8 cellular contexts compared by ENCODE assay signal in genomic region chr6:35919827-35920751, GRCh38. TPM values are rescaled to one million over a fixed set of nuclear protein-coding genes. Genes with fewer than 3 reads are reported as not detected.
DNase-seq lines count a peak whose midpoint lies in the region; ATAC-seq, FAIRE-seq and TF ChIP-seq lines count a peak whose summit lies in the region.

No MANE protein-coding gene starts in this region.

- no peak for DNase-seq in AG04449 (ENCODE audit: low read depth, low spot score)
- DNase-seq in GM18507 (ENCODE audit: extremely low spot score, insufficient read length, low read depth) = no peak
- DNase-seq in RKO (ENCODE audit: low spot score) = peak; percentile 83
- DNase-seq in activated naive CD4-positive, alpha-beta T cell treated with anti-CD3 and anti-CD28 coated beads, Interleukin-2, amount 10 ng/mL, durations not matched to agents 7 days and 5 days = peak; percentile 55
- DNase-seq in head of caudate nucleus = peak in 30 of 42 donors; percentile 4 to 56 (median 25)
- DNase-seq in prostate gland (ENCODE audit: low spot score) = peak; percentile 42
- peak; percentile 66 for DNase-seq in upper lobe of right lung

- TF ChIP-seq CTCF in AG04449 (IDR thresholded peaks at IDR 0.05; ENCODE audit: insufficient read depth, low read length, missing control alignments) (no peak), prostate gland (IDR thresholded peaks at IDR 0.05) (no peak), upper lobe of right lung (IDR thresholded peaks at IDR 0.05) (no peak)

- intact Hi-C loops in head of caudate nucleus (cut with DNase I) = no loop called here
- intact Hi-C loops in prostate gland (cut with DNase I) = no loop called here
- intact Hi-C loops in upper lobe of right lung (cut with DNase I) = no loop called here

- FAIRE-seq in GM18507 (lab: Jason Lieb, UNC) = peak; percentile 78

- H3K27me3 ChIP-seq in prostate gland (replicated peaks; ENCODE audit: insufficient read depth) = no peaks in the 10 kb centered on the region
- H3K27me3 ChIP-seq in upper lobe of right lung = no peaks in the 10 kb centered on the region

- no peaks in the 10 kb centered on the region for H3K27me3 Mint-ChIP-seq in activated naive CD4-positive, alpha-beta T cell treated with anti-CD3 and anti-CD28 coated beads, Interleukin-2, amount 10 ng/mL, durations not matched to agents 7 days and 5 days

- H3K36me3 Mint-ChIP-seq in activated naive CD4-positive, alpha-beta T cell treated with anti-CD3 and anti-CD28 coated beads, Interleukin-2, amount 10 ng/mL, durations not matched to agents 7 days and 5 days = peaks cover 23% of the 10 kb centered on the region

- POLR2A ChIA-PET in AG04449 (lab: Yijun Ruan, JAX) = interaction anchor here (1.1 kb wide), 1 partner anchor 107 kb away, joined by 3 read pairs; the partner anchor contains the start of gene MAPK14

- H3K27ac ChIP-seq in prostate gland (peak overlapping the region; percentile 62 to 75), upper lobe of right lung (peak overlapping the region; percentile 73)

- H3K36me3 ChIP-seq in prostate gland (no peaks in the 10 kb centered on the region), upper lobe of right lung (no peaks in the 10 kb centered on the region)

- ATAC-seq in HG03095 (IDR thresholded peaks at IDR 0.05; ENCODE audit: unreplicated experiment) = peak; percentile 24
- peak; percentile 67 for ATAC-seq in upper lobe of right lung

- CTCF ChIA-PET in AG04449 (lab: Yijun Ruan, JAX) = interaction anchor here (1.7 kb wide), 1 partner anchor 175 kb away, joined by 7 read pairs; no protein-coding TSS in a partner anchor
- CTCF ChIA-PET in activated naive CD4-positive, alpha-beta T cell treated with anti-CD3 and anti-CD28 coated beads, Interleukin-2, amount 10 ng/mL, durations not matched to agents 7 days and 5 days (lab: Charles Lee) = no interaction called here

- H3K4me3 ChIP-seq in AG04449 (ENCODE audit: low read depth, low read length) = peak overlapping the region; percentile 76
- H3K4me3 ChIP-seq in prostate gland = peak overlapping the region; percentile 86 to 89
- peak overlapping the region; percentile 80 for H3K4me3 ChIP-seq in upper lobe of right lung

- no peaks in the 10 kb centered on the region for H3K9me3 Mint-ChIP-seq in activated naive CD4-positive, alpha-beta T cell treated with anti-CD3 and anti-CD28 coated beads, Interleukin-2, amount 10 ng/mL, durations not matched to agents 7 days and 5 days

- peak; percentile 42 for TF ChIP-seq POLR2A in prostate gland (IDR thresholded peaks at IDR 0.05)

- H3K4me1 ChIP-seq in prostate gland (replicated peaks) = no peaks in the 10 kb centered on the region
- peaks cover 24% of the 10 kb centered on the region for H3K4me1 ChIP-seq in upper lobe of right lung

- no peaks in the 10 kb centered on the region for H3K9me3 ChIP-seq in prostate gland
- no peaks in the 10 kb centered on the region for H3K9me3 ChIP-seq in upper lobe of right lung

- peak overlapping the region; percentile 87 for H3K27ac Mint-ChIP-seq in activated naive CD4-positive, alpha-beta T cell treated with anti-CD3 and anti-CD28 coated beads, Interleukin-2, amount 10 ng/mL, durations not matched to agents 7 days and 5 days

- H3K4me1 Mint-ChIP-seq in activated naive CD4-positive, alpha-beta T cell treated with anti-CD3 and anti-CD28 coated beads, Interleukin-2, amount 10 ng/mL, durations not matched to agents 7 days and 5 days = peaks cover 41% of the 10 kb centered on the region

- peak overlapping the region; percentile 86 for H3K4me3 Mint-ChIP-seq in activated naive CD4-positive, alpha-beta T cell treated with anti-CD3 and anti-CD28 coated beads, Interleukin-2, amount 10 ng/mL, durations not matched to agents 7 days and 5 days

- WGBS in prostate gland = under 1% methylated on average over 44 of the region's 50 CpGs

RNA-seq across cellular contexts. Expression of gene SRPK1, which starts 0.8 kb away (rescaled TPM):
- total RNA-seq in prostate gland (10 to 100 TPM; 19.4 to 59.4 TPM), upper lobe of right lung (40.6 TPM)

Comparison
In these comparisons a context has a peak if more than half of its experiments do, and no peak if none do; other contexts are left out.
1. DNase-seq: peak in RKO (single experiment), activated naive CD4-positive, alpha-beta T cell treated with anti-CD3 and anti-CD28 coated beads, Interleukin-2, amount 10 ng/mL, durations not matched to agents 7 days and 5 days (single experiment), head of caudate nucleus (30 of 42), prostate gland (single experiment) and upper lobe of right lung (single experiment); none in AG04449 (single experiment) and GM18507 (single experiment).
2. Peak in every context shown above with its lines, with median percentiles within 50 percentile points of each other: H3K4me3 ChIP-seq.